Comparison of ENCODE assay signal across 13 cellular contexts in genomic region chr5:34524123-34524522, GRCh38.
DNase-seq lines count a peak whose midpoint lies in the region; ATAC-seq and TF ChIP-seq lines count a peak whose summit lies in the region.
"Had no signal": no experiment of that assay in that cellular context is flagged by ENCODE, and none has a peak within 500 bp of the region (broad histone marks: within the 10 kb centered on the region; RNA-seq: fewer than 3 reads in every experiment).

No MANE protein-coding gene starts in this region.

- no peaks in the 10 kb centered on the region for H3K9me2 ChIP-seq in OCI-LY7 (ENCODE audit: insufficient read depth, low read length)

- H4K20me1 ChIP-seq in OCI-LY7 (ENCODE audit: insufficient read depth, low read length): no peaks in the 10 kb centered on the region

- H3K4me3 ChIP-seq in adipocyte (ENCODE audit: low read length) (no peak overlapping the region), fibroblast of villous mesenchyme (ENCODE audit: low read depth, low read length) (no peak overlapping the region), thoracic aorta (no peak overlapping the region), OCI-LY7 (ENCODE audit: low read depth, low read length, poor library complexity, severe bottlenecking) (no peak overlapping the region)
- H3K4me3 ChIP-seq: SJSA1 had no signal

- POLR2A ChIA-PET in OCI-LY7 (lab: Charles Lee): interaction anchor here (0.6 to 1.1 kb wide), 2 partner anchors 148 to 405 kb away, joined by 3 to 5 read pairs; partner anchors contain the start of gene DNAJC21

- no peak for TF ChIP-seq CTCF in fibroblast of villous mesenchyme (IDR thresholded peaks at IDR 0.05; ENCODE audit: insufficient read depth, low read depth, low read length)
- no peak for TF ChIP-seq CTCF in thoracic aorta (IDR thresholded peaks at IDR 0.05)
- no peak for TF ChIP-seq CTCF in OCI-LY7 (conservative IDR thresholded peaks at IDR 0.05; ENCODE audit: low read length)

- no peaks in the 10 kb centered on the region for H3K9me3 ChIP-seq in adipocyte (ENCODE audit: control insufficient read depth, low read length)
- no peaks in the 10 kb centered on the region for H3K9me3 ChIP-seq in thoracic aorta
- no peaks in the 10 kb centered on the region for H3K9me3 ChIP-seq in OCI-LY7 (ENCODE audit: low read length)
- H3K9me3 ChIP-seq: SJSA1 had no signal

- no peak overlapping the region for H3K4me2 ChIP-seq in OCI-LY7 (ENCODE audit: low read length)

- H3K79me2 ChIP-seq in OCI-LY7 (ENCODE audit: insufficient read depth, low read depth, low read length): no peaks in the 10 kb centered on the region

- intact Hi-C loops in OCI-LY7 (cut with micrococcal nuclease; ENCODE audit: unreplicated experiment): no loop called here

- no peaks in the 10 kb centered on the region for H3K36me3 ChIP-seq in adipocyte (ENCODE audit: control insufficient read depth, insufficient read depth, low read length, severe bottlenecking)
- no peaks in the 10 kb centered on the region for H3K36me3 ChIP-seq in thoracic aorta
- no peaks in the 10 kb centered on the region for H3K36me3 ChIP-seq in OCI-LY7 (ENCODE audit: insufficient read depth, low read length)
- H3K36me3 ChIP-seq: SJSA1, WERI-Rb-1 had no signal

- BruUV-seq in OCI-LY7 (replicated peaks; lab: Mats Ljungman, UMichigan): no TSS peak

- CTCF ChIA-PET in OCI-LY7 (lab: Charles Lee; ENCODE audit: unreplicated experiment): no interaction called here

- H3K27ac ChIP-seq in thoracic aorta (peak overlapping the region in 1 of 2 donors; percentile 86), OCI-LY7 (ENCODE audit: low read depth, low read length, poor library complexity, severe bottlenecking) (no peak overlapping the region)
- H3K27ac ChIP-seq: WERI-Rb-1 had no signal

- peak overlapping the region; percentile 67 for H3K9ac ChIP-seq in adipocyte (ENCODE audit: low read length)

- ATAC-seq in thoracic aorta (ENCODE audit: insufficient number of reproducible peaks, low FRiP score, low read depth) (peak; percentile 5), GM18870 (IDR thresholded peaks at IDR 0.05; ENCODE audit: unreplicated experiment) (no peak)

- H2AFZ ChIP-seq in OCI-LY7 (ENCODE audit: low read length): no peak overlapping the region

- peak; percentile 77 for DNase-seq in HCEC 1CT
- peak; percentile 80 for DNase-seq in adipocyte (ENCODE audit: low read depth)
- peak; percentile 58 for DNase-seq in fibroblast of villous mesenchyme (ENCODE audit: low read depth)
- peak; percentile 16 for DNase-seq in thoracic aorta (ENCODE audit: low spot score)
- no peak for DNase-seq in globus pallidus (ENCODE audit: low spot score)
- no peak for DNase-seq in OCI-LY7 (ENCODE audit: low spot score)
- DNase-seq: activated T-cell treated with anti-CD3 and anti-CD28 coated beads for 4 hours; islet precursor cell; NCI-H510A; stimulated activated CD4-positive, alpha-beta T cell treated with anti-CD3 and anti-CD28 coated beads, Interleukin-15, amount 100 ng/mL, for 24 hours; WERI-Rb-1 had no signal

- H3K27me3 ChIP-seq in adipocyte (replicated peaks; ENCODE audit: control insufficient read depth, insufficient read depth, low read length) (no peaks in the 10 kb centered on the region), thoracic aorta (replicated peaks; ENCODE audit: insufficient read depth) (no peaks in the 10 kb centered on the region)
- H3K27me3 ChIP-seq: SJSA1 had no signal

- H3K4me1 ChIP-seq in adipocyte (ENCODE audit: control insufficient read depth, insufficient read depth, low read length) (peaks cover 24% of the 10 kb centered on the region), thoracic aorta (ENCODE audit: control insufficient read depth in 1 of 2, low read depth in 2 of 2) (peaks cover 18 to 46% of the 10 kb centered on the region in 2 donors), OCI-LY7 (ENCODE audit: insufficient read depth, low read length, poor library complexity, severe bottlenecking) (no peaks in the 10 kb centered on the region)

Comparison
In these comparisons a context has a peak if more than half of its experiments do, and no peak if none do; other contexts are left out.
1. DNase-seq: peak in HCEC 1CT (single experiment), adipocyte (single experiment), fibroblast of villous mesenchyme (single experiment) and thoracic aorta (single experiment); none in globus pallidus (single experiment) and OCI-LY7 (single experiment).